In the genomic region with DNA sequence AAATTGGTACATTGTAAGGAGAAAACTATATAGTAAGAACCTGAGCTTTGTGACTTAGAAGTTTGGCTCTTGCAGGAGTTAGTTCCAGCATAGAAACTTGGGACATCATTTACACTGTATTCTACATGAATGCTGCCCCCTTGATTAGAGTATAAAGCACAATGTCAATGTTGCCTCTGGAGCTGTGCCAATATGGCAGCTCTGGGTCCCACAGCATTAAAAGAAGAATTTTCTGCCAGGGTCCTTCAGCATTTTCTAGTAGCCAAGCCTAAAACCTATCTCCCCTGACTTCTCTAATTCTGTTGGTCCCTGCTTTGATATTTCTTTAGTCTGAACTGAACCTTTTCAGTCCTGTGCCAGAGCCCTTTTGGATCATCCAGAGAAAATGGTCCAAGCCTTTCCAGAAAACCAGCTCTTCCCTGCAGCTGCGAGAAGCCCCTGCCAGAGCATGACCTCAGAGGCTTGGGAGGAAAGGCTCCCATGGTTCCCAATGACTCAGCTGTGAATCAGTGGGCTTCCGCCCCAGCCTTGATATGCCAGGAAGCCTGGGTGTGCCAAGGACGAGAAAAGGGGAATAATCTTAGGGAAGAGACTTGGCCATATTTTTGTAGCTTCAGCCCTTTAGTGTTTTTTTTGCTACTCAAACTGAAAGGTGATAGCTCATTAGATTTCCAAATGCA, we compare ENCODE assay signal across 9 cellular contexts. TPM values are rescaled to one million over a fixed set of nuclear protein-coding genes. Genes with fewer than 3 reads are reported as not detected.
DNase-seq lines count a peak whose midpoint lies in the region; ATAC-seq, FAIRE-seq and TF ChIP-seq lines count a peak whose summit lies in the region.
"Had no signal": no experiment of that assay in that cellular context is flagged by ENCODE, and none has a peak within 500 bp of the region (broad histone marks: within the 10 kb centered on the region; RNA-seq: fewer than 3 reads in every experiment).

No MANE protein-coding gene starts in this region.

- no peak overlapping the region for H3K27ac ChIP-seq in SJCRH30

- no peak for ATAC-seq in activated CD8-positive, alpha-beta T cell treated with anti-CD3 and anti-CD28 coated beads for 36 hours

- no peaks in the 10 kb centered on the region for H3K9me3 Mint-ChIP-seq in activated T-helper 1 cell treated with anti-CD3 and anti-CD28 coated beads, Interleukin-12 subunit alpha, Interleukin-12 subunit beta, Interleukin-2, Interleukin-4 antibody, amounts not matched to agents 30 ng/mL and 10 ng/mL and 1 ng/mL, durations not matched to agents 14 hours and 24 hours and 36 hours
- H3K9me3 Mint-ChIP-seq in activated CD8-positive, alpha-beta T cell treated with anti-CD3 and anti-CD28 coated beads for 36 hours = no peaks in the 10 kb centered on the region
- H3K9me3 Mint-ChIP-seq in activated CD4-positive, alpha-beta memory T cell treated with anti-CD3 and anti-CD28 coated beads, Interleukin-2, amount 10 ng/mL, durations not matched to agents 7 days and 5 days = no peaks in the 10 kb centered on the region

- no peaks in the 10 kb centered on the region; the same call in 1 of the 2 replicates for H3K4me1 ChIP-seq in SJCRH30

- peaks cover 6% of the 10 kb centered on the region for H3K27me3 Mint-ChIP-seq in activated T-helper 1 cell treated with anti-CD3 and anti-CD28 coated beads, Interleukin-12 subunit alpha, Interleukin-12 subunit beta, Interleukin-2, Interleukin-4 antibody, amounts not matched to agents 30 ng/mL and 10 ng/mL and 1 ng/mL, durations not matched to agents 14 hours and 24 hours and 36 hours (ENCODE audit: insufficient read depth)
- no peaks in the 10 kb centered on the region for H3K27me3 Mint-ChIP-seq in activated CD8-positive, alpha-beta T cell treated with anti-CD3 and anti-CD28 coated beads for 36 hours
- H3K27me3 Mint-ChIP-seq in activated CD4-positive, alpha-beta memory T cell treated with anti-CD3 and anti-CD28 coated beads, Interleukin-2, amount 10 ng/mL, durations not matched to agents 7 days and 5 days = peaks cover 5% of the 10 kb centered on the region

- H3K27ac Mint-ChIP-seq in activated T-helper 1 cell treated with anti-CD3 and anti-CD28 coated beads, Interleukin-12 subunit alpha, Interleukin-12 subunit beta, Interleukin-2, Interleukin-4 antibody, amounts not matched to agents 30 ng/mL and 10 ng/mL and 1 ng/mL, durations not matched to agents 14 hours and 24 hours and 36 hours = no peak overlapping the region
- H3K27ac Mint-ChIP-seq in activated CD8-positive, alpha-beta T cell treated with anti-CD3 and anti-CD28 coated beads for 36 hours = no peak overlapping the region
- H3K27ac Mint-ChIP-seq in activated CD4-positive, alpha-beta memory T cell treated with anti-CD3 and anti-CD28 coated beads, Interleukin-2, amount 10 ng/mL, durations not matched to agents 7 days and 5 days = no peak overlapping the region

- no peak for TF ChIP-seq CTCF in activated CD8-positive, alpha-beta T cell treated with anti-CD3 and anti-CD28 coated beads for 36 hours (IDR thresholded peaks at IDR 0.05)

- no peak for FAIRE-seq in frontal cortex (lab: Jason Lieb, UNC)

- DNase-seq in COLO829 (ENCODE audit: low spot score) (peak; percentile 44), SJCRH30 (peak; percentile 42 to 52), frontal cortex (ENCODE audit: low spot score in 2 of 2) (peak; percentile 5 to 21), posterior vena cava (ENCODE audit: low spot score) (peak; percentile 96), SIG-M5 (lab: John Stamatoyannopoulos, UW) (no peak)
- DNase-seq in activated T-helper 1 cell treated with anti-CD3 and anti-CD28 coated beads, Interleukin-12 subunit alpha, Interleukin-12 subunit beta, Interleukin-2, Interleukin-4 antibody, amounts not matched to agents 30 ng/mL and 10 ng/mL and 1 ng/mL, durations not matched to agents 14 hours and 24 hours and 36 hours (ENCODE audit: low spot score) = no peak
- no peak for DNase-seq in activated CD8-positive, alpha-beta T cell treated with anti-CD3 and anti-CD28 coated beads for 36 hours
- no peak for DNase-seq in activated CD4-positive, alpha-beta memory T cell treated with anti-CD3 and anti-CD28 coated beads, Interleukin-2, amount 10 ng/mL, durations not matched to agents 7 days and 5 days

- H3K9me3 ChIP-seq in SJCRH30 (replicated peaks) = no peaks in the 10 kb centered on the region

- H3K4me3 ChIP-seq in SJCRH30 = no peak overlapping the region

- no peaks in the 10 kb centered on the region for H3K36me3 ChIP-seq in SJCRH30

- no peaks in the 10 kb centered on the region for H3K27me3 ChIP-seq in SJCRH30

- CTCF ChIA-PET in activated CD8-positive, alpha-beta T cell treated with anti-CD3 and anti-CD28 coated beads for 36 hours (lab: Charles Lee) = interaction anchor here (0.6 kb wide), 1 partner anchor 644 kb away, joined by 3 read pairs; no protein-coding TSS in a partner anchor
- CTCF ChIA-PET in activated CD4-positive, alpha-beta memory T cell treated with anti-CD3 and anti-CD28 coated beads, Interleukin-2, amount 10 ng/mL, durations not matched to agents 7 days and 5 days (lab: Charles Lee) = interaction anchor here (1.4 kb wide), 1 partner anchor 96 kb away, joined by 3 read pairs; no protein-coding TSS in a partner anchor

- intact Hi-C loops in posterior vena cava (cut with DNase I) = no loop called here
- intact Hi-C loops in activated T-helper 1 cell treated with anti-CD3 and anti-CD28 coated beads, Interleukin-12 subunit alpha, Interleukin-12 subunit beta, Interleukin-2, Interleukin-4 antibody, amounts not matched to agents 30 ng/mL and 10 ng/mL and 1 ng/mL, durations not matched to agents 14 hours and 24 hours and 36 hours (cut with micrococcal nuclease) = no loop called here
- intact Hi-C loops in activated CD8-positive, alpha-beta T cell treated with anti-CD3 and anti-CD28 coated beads for 36 hours (cut with micrococcal nuclease) = no loop called here

- H3K4me1 Mint-ChIP-seq in activated T-helper 1 cell treated with anti-CD3 and anti-CD28 coated beads, Interleukin-12 subunit alpha, Interleukin-12 subunit beta, Interleukin-2, Interleukin-4 antibody, amounts not matched to agents 30 ng/mL and 10 ng/mL and 1 ng/mL, durations not matched to agents 14 hours and 24 hours and 36 hours (ENCODE audit: low read depth) = no peaks in the 10 kb centered on the region
- no peaks in the 10 kb centered on the region for H3K4me1 Mint-ChIP-seq in activated CD8-positive, alpha-beta T cell treated with anti-CD3 and anti-CD28 coated beads for 36 hours (ENCODE audit: low read depth)
- no peaks in the 10 kb centered on the region for H3K4me1 Mint-ChIP-seq in activated CD4-positive, alpha-beta memory T cell treated with anti-CD3 and anti-CD28 coated beads, Interleukin-2, amount 10 ng/mL, durations not matched to agents 7 days and 5 days

- POLR2A ChIA-PET in activated CD8-positive, alpha-beta T cell treated with anti-CD3 and anti-CD28 coated beads for 36 hours (lab: Charles Lee) = no interaction called here
- POLR2A ChIA-PET in activated CD4-positive, alpha-beta memory T cell treated with anti-CD3 and anti-CD28 coated beads, Interleukin-2, amount 10 ng/mL, durations not matched to agents 7 days and 5 days (lab: Charles Lee) = no interaction called here

- no peaks in the 10 kb centered on the region for H3K36me3 Mint-ChIP-seq in activated T-helper 1 cell treated with anti-CD3 and anti-CD28 coated beads, Interleukin-12 subunit alpha, Interleukin-12 subunit beta, Interleukin-2, Interleukin-4 antibody, amounts not matched to agents 30 ng/mL and 10 ng/mL and 1 ng/mL, durations not matched to agents 14 hours and 24 hours and 36 hours (ENCODE audit: low read depth)
- H3K36me3 Mint-ChIP-seq in activated CD8-positive, alpha-beta T cell treated with anti-CD3 and anti-CD28 coated beads for 36 hours (ENCODE audit: low read depth) = no peaks in the 10 kb centered on the region
- no peaks in the 10 kb centered on the region for H3K36me3 Mint-ChIP-seq in activated CD4-positive, alpha-beta memory T cell treated with anti-CD3 and anti-CD28 coated beads, Interleukin-2, amount 10 ng/mL, durations not matched to agents 7 days and 5 days (ENCODE audit: low read depth)

- H3K4me3 Mint-ChIP-seq in activated T-helper 1 cell treated with anti-CD3 and anti-CD28 coated beads, Interleukin-12 subunit alpha, Interleukin-12 subunit beta, Interleukin-2, Interleukin-4 antibody, amounts not matched to agents 30 ng/mL and 10 ng/mL and 1 ng/mL, durations not matched to agents 14 hours and 24 hours and 36 hours = no peak overlapping the region
- no peak overlapping the region for H3K4me3 Mint-ChIP-seq in activated CD8-positive, alpha-beta T cell treated with anti-CD3 and anti-CD28 coated beads for 36 hours
- no peak overlapping the region for H3K4me3 Mint-ChIP-seq in activated CD4-positive, alpha-beta memory T cell treated with anti-CD3 and anti-CD28 coated beads, Interleukin-2, amount 10 ng/mL, durations not matched to agents 7 days and 5 days

RNA-seq across cellular contexts. Expression of gene PLEKHG7, which starts 43.2 kb away (rescaled TPM):
- total RNA-seq in SJCRH30 (2014; rRNA removed; shearing (Covaris generic)) = not detected in 2 replicates
- total RNA-seq in frontal cortex (not detected), posterior vena cava (not detected)
- total RNA-seq in activated T-helper 1 cell treated with anti-CD3 and anti-CD28 coated beads, Interleukin-12 subunit alpha, Interleukin-12 subunit beta, Interleukin-2, Interleukin-4 antibody, amounts not matched to agents 30 ng/mL and 10 ng/mL and 1 ng/mL, durations not matched to agents 14 hours and 24 hours and 36 hours = not detected in 2 replicates
- total RNA-seq in activated CD8-positive, alpha-beta T cell treated with anti-CD3 and anti-CD28 coated beads for 36 hours = not detected
- under 1 TPM; 0.05 to 0.18 TPM for total RNA-seq in activated CD4-positive, alpha-beta memory T cell treated with anti-CD3 and anti-CD28 coated beads, Interleukin-2, amount 10 ng/mL, durations not matched to agents 7 days and 5 days
- total RNA-seq: T-helper 2 cell treated with Interferon-gamma antibody and Interleukin-4, amounts not matched to agents 100 ng/mL and 5 ng/mL, for 36 hours had no signal

Comparison
In these comparisons a context has a peak if more than half of its experiments do, and no peak if none do; other contexts are left out.
1. DNase-seq: peak in COLO829 (single experiment), SJCRH30 (2 of 2), frontal cortex (2 of 2) and posterior vena cava (single experiment); none in SIG-M5 (single experiment), activated T-helper 1 cell treated with anti-CD3 and anti-CD28 coated beads, Interleukin-12 subunit alpha, Interleukin-12 subunit beta, Interleukin-2, Interleukin-4 antibody, amounts not matched to agents 30 ng/mL and 10 ng/mL and 1 ng/mL, durations not matched to agents 14 hours and 24 hours and 36 hours (single experiment), activated CD8-positive, alpha-beta T cell treated with anti-CD3 and anti-CD28 coated beads for 36 hours (single experiment) and activated CD4-positive, alpha-beta memory T cell treated with anti-CD3 and anti-CD28 coated beads, Interleukin-2, amount 10 ng/mL, durations not matched to agents 7 days and 5 days (single experiment).